In genomic region chr18:76436342-76436741, GRCh38 we compare ENCODE assay signal across 17 cellular contexts.
"Had no signal": no experiment of that assay in that cellular context is flagged by ENCODE, and none has a peak within 500 bp of the region (broad histone marks: within the 10 kb centered on the region; RNA-seq: fewer than 3 reads in every experiment).

No MANE protein-coding gene starts in this region.

- H3K27me3 Mint-ChIP-seq: naive thymus-derived CD8-positive, alpha-beta T cell; stimulated activated naive B cell treated with anti-CD40 and anti-IgM and Interleukin-4, amounts not matched to agents 10 μg/mL and 1 μg/mL and 100 μg/mL, for 72 hours; stimulated activated naive CD8-positive, alpha-beta T cell treated with anti-CD3 and anti-CD28 coated beads, Interleukin-15, amount 100 ng/mL, for 72 hours had no signal

- DNase-seq: effector CD8-positive, alpha-beta T cell; hippocampal formation; naive thymus-derived CD8-positive, alpha-beta T cell; nucleus accumbens; ovary; stimulated activated CD4-positive, alpha-beta T cell treated with anti-CD3 and anti-CD28 coated beads, Interleukin-2, amount 100 ng/mL, for 24 hours; stimulated activated CD4-positive, alpha-beta T cell treated with anti-CD3 and anti-CD28 coated beads, Interleukin-4, amount 100 ng/mL, for 4 hours; stimulated activated naive B cell treated with anti-CD40 and anti-IgM and Interleukin-4, amounts not matched to agents 10 μg/mL and 1 μg/mL and 100 μg/mL, for 72 hours; stimulated activated naive CD8-positive, alpha-beta T cell treated with anti-CD3 and anti-CD28 coated beads, Interleukin-15, amount 100 ng/mL, for 72 hours; trophoblast cell had no signal

- H3K9me3 ChIP-seq: heart left ventricle, ovary, thoracic aorta had no signal

- H3K27ac ChIP-seq: coronary artery, ovary, thoracic aorta had no signal

- H3K36me3 ChIP-seq: ovary had no signal

- H3K4me3 ChIP-seq: coronary artery, heart left ventricle, ovary, thoracic aorta had no signal

- FAIRE-seq: frontal cortex, urothelium cell line had no signal

- ATAC-seq: esophagus mucosa; naive thymus-derived CD8-positive, alpha-beta T cell; stimulated activated naive B cell treated with anti-CD40 and anti-IgM and Interleukin-4, amounts not matched to agents 10 μg/mL and 1 μg/mL and 100 μg/mL, for 72 hours; stimulated activated naive CD8-positive, alpha-beta T cell treated with anti-CD3 and anti-CD28 coated beads, Interleukin-15, amount 100 ng/mL, for 72 hours had no signal

- H3K9me3 Mint-ChIP-seq: naive thymus-derived CD8-positive, alpha-beta T cell; neural crest cell; stimulated activated naive B cell treated with anti-CD40 and anti-IgM and Interleukin-4, amounts not matched to agents 10 μg/mL and 1 μg/mL and 100 μg/mL, for 72 hours; stimulated activated naive CD8-positive, alpha-beta T cell treated with anti-CD3 and anti-CD28 coated beads, Interleukin-15, amount 100 ng/mL, for 72 hours had no signal

- H3K27me3 ChIP-seq: heart left ventricle, ovary had no signal

- H3K4me3 Mint-ChIP-seq: naive thymus-derived CD8-positive, alpha-beta T cell; neural crest cell; stimulated activated naive B cell treated with anti-CD40 and anti-IgM and Interleukin-4, amounts not matched to agents 10 μg/mL and 1 μg/mL and 100 μg/mL, for 72 hours; stimulated activated naive CD8-positive, alpha-beta T cell treated with anti-CD3 and anti-CD28 coated beads, Interleukin-15, amount 100 ng/mL, for 72 hours had no signal

- H3K27ac Mint-ChIP-seq: stimulated activated naive B cell treated with anti-CD40 and anti-IgM and Interleukin-4, amounts not matched to agents 10 μg/mL and 1 μg/mL and 100 μg/mL, for 72 hours had no signal
